1 cellular context compared by ENCODE assay signal in genomic region chr10:58511765-58512469, GRCh38.
TF ChIP-seq lines count a peak whose summit lies in the region.

No MANE protein-coding gene starts in this region.

TF ChIP-seq in SK-N-SH treated with all-trans-retinoic acid at 6 μM for 48 hours, 23 proteins besides CTCF, POLR2A, EP300 and RAD21 (continued from another document):
- TF ChIP-seq, protein P1, sequence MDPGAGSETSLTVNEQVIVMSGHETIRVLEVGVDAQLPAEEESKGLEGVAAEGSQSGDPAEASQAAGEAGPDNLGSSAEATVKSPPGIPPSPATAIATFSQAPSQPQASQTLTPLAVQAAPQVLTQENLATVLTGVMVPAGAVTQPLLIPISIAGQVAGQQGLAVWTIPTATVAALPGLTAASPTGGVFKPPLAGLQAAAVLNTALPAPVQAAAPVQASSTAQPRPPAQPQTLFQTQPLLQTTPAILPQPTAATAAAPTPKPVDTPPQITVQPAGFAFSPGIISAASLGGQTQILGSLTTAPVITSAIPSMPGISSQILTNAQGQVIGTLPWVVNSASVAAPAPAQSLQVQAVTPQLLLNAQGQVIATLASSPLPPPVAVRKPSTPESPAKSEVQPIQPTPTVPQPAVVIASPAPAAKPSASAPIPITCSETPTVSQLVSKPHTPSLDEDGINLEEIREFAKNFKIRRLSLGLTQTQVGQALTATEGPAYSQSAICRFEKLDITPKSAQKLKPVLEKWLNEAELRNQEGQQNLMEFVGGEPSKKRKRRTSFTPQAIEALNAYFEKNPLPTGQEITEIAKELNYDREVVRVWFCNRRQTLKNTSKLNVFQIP (CRISPR knock-in tag; IDR thresholded peaks at IDR 0.05; ENCODE audit: borderline replicate concordance, low read depth), result no peak
- TF ChIP-seq PPARA (CRISPR knock-in tag; IDR thresholded peaks at IDR 0.05; ENCODE audit: borderline replicate concordance), result no peak
- TF ChIP-seq, protein P2, sequence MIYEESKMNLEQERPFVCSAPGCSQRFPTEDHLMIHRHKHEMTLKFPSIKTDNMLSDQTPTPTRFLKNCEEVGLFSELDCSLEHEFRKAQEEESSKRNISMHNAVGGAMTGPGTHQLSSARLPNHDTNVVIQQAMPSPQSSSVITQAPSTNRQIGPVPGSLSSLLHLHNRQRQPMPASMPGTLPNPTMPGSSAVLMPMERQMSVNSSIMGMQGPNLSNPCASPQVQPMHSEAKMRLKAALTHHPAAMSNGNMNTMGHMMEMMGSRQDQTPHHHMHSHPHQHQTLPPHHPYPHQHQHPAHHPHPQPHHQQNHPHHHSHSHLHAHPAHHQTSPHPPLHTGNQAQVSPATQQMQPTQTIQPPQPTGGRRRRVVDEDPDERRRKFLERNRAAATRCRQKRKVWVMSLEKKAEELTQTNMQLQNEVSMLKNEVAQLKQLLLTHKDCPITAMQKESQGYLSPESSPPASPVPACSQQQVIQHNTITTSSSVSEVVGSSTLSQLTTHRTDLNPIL (CRISPR knock-in tag; IDR thresholded peaks at IDR 0.05; ENCODE audit: low read depth), result no peak
- no peak for TF ChIP-seq ZC3H10 (CRISPR knock-in tag; IDR thresholded peaks at IDR 0.05)
- TF ChIP-seq RARB (CRISPR knock-in tag; IDR thresholded peaks at IDR 0.05), result no peak
- no peak for TF ChIP-seq TCF4 (CRISPR knock-in tag; IDR thresholded peaks at IDR 0.05; ENCODE audit: borderline replicate concordance)
- no peak for TF ChIP-seq ESRRG (CRISPR knock-in tag; IDR thresholded peaks at IDR 0.05)
- no peak for TF ChIP-seq ZFP30 (CRISPR knock-in tag; IDR thresholded peaks at IDR 0.05)
- TF ChIP-seq TOX (CRISPR knock-in tag; IDR thresholded peaks at IDR 0.05; ENCODE audit: borderline replicate concordance), result no peak
- TF ChIP-seq ZFP3 (CRISPR knock-in tag; IDR thresholded peaks at IDR 0.05), result no peak
- TF ChIP-seq ARNTL (CRISPR knock-in tag; IDR thresholded peaks at IDR 0.05; ENCODE audit: borderline replicate concordance, low read depth), result no peak
- no peak for TF ChIP-seq BACH2 (CRISPR knock-in tag; IDR thresholded peaks at IDR 0.05; ENCODE audit: borderline replicate concordance)
TF ChIP-seq in SK-N-SH treated with all-trans-retinoic acid at 6 μM for 48 hours: peak in this region for 0.
